13 cellular contexts compared by ENCODE assay signal in the genomic region with DNA sequence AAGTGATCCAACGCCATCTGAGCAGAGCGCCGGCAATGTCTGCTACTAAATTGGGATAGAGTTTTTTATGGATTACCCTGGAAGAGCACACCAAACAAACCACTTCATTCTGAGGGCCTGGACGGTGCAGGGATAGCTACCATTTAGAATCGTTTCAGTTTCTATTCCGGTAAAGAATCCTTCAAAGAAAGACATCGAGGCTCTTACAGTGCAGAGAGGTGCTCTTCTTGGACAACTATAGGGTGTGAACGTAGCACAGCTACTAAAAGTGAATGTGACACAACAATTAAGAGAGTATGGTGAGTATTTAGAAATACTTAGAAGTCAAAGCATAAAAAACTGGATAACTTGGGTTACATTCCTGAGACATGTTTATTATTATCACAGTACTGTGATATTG. TPM values are rescaled to one million over a fixed set of nuclear protein-coding genes. Genes with fewer than 3 reads are reported as not detected.
DNase-seq lines count a peak whose midpoint lies in the region; ATAC-seq and TF ChIP-seq lines count a peak whose summit lies in the region.
"Had no signal": no experiment of that assay in that cellular context is flagged by ENCODE, and none has a peak within 500 bp of the region (broad histone marks: within the 10 kb centered on the region; RNA-seq: fewer than 3 reads in every experiment).

No MANE protein-coding gene starts in this region.

- peak overlapping the region; percentile 65 for H3K4me2 ChIP-seq in GM23248 (ENCODE audit: unreplicated experiment)

- no peak overlapping the region for H2AFZ ChIP-seq in GM23248

- no peaks in the 10 kb centered on the region for H3K9me2 ChIP-seq in GM23248 (ENCODE audit: insufficient read depth)

- H3K27ac ChIP-seq in GM23248, result no peak overlapping the region
- peak overlapping the region; percentile 94 for H3K27ac ChIP-seq in mesodermal cell (ENCODE audit: low read depth, low read length, severe bottlenecking)
- no peak overlapping the region for H3K27ac ChIP-seq in colonic mucosa
- H3K27ac ChIP-seq: 22Rv1, SK-N-MC, suprapubic skin had no signal

- H3K36me3 ChIP-seq in GM23248 (ENCODE audit: low read depth) (no peaks in the 10 kb centered on the region), mesodermal cell (ENCODE audit: control insufficient read depth, insufficient read depth, low read length) (no peaks in the 10 kb centered on the region), colonic mucosa (no peaks in the 10 kb centered on the region)
- H3K36me3 ChIP-seq: suprapubic skin had no signal

- ATAC-seq in activated CD8-positive, alpha-beta T cell treated with anti-CD3 and anti-CD28 coated beads, Interleukin-2, amount 10 ng/mL, durations not matched to agents 7 days and 5 days, result peak; percentile 35
- ATAC-seq in HG03159 (IDR thresholded peaks at IDR 0.05; ENCODE audit: unreplicated experiment), result no peak

- 96 to 97% methylated on average over 8 of the region's 8 CpGs for WGBS in GM23248 (ENCODE audit: low coverage in 1 of 2, low lambda C conversion rate in 2 of 2, missing lambda C conversion rate in 2 of 2), 2 experiments
- WGBS in mesodermal cell (ENCODE audit: insufficient coverage in 2 of 2), 2 experiments, result 93 to 96% methylated on average over 5 of the region's 8 CpGs

- CTCF ChIA-PET in activated CD8-positive, alpha-beta T cell treated with anti-CD3 and anti-CD28 coated beads, Interleukin-2, amount 10 ng/mL, durations not matched to agents 7 days and 5 days (lab: Charles Lee), result interaction anchor here (1.6 to 2.4 kb wide), 2 partner anchors 11 to 17 kb away, joined by 7 to 8 read pairs; no protein-coding TSS in a partner anchor

- H3F3A ChIP-seq in GM23248 (ENCODE audit: insufficient read depth), result peaks cover 9% of the 10 kb centered on the region; the same call in 1 of the 2 replicates

- TF ChIP-seq CTCF in colonic mucosa (IDR thresholded peaks at IDR 0.05), result no peak

- H3K4me1 ChIP-seq in GM23248 (ENCODE audit: insufficient read depth) (peaks cover 49% of the 10 kb centered on the region), mesodermal cell (ENCODE audit: control insufficient read depth, insufficient read depth, low read length, poor library complexity, severe bottlenecking) (peaks cover 47% of the 10 kb centered on the region), colonic mucosa (no peaks in the 10 kb centered on the region)
- H3K4me1 ChIP-seq: suprapubic skin had no signal

- H3K36me3 Mint-ChIP-seq in activated CD8-positive, alpha-beta T cell treated with anti-CD3 and anti-CD28 coated beads, Interleukin-2, amount 10 ng/mL, durations not matched to agents 7 days and 5 days (ENCODE audit: low read depth), result peaks cover 3% of the 10 kb centered on the region

- intact Hi-C loops in colonic mucosa (cut with DNase I), result no loop called here

- H3K27ac Mint-ChIP-seq in activated CD8-positive, alpha-beta T cell treated with anti-CD3 and anti-CD28 coated beads, Interleukin-2, amount 10 ng/mL, durations not matched to agents 7 days and 5 days, result peak overlapping the region; percentile 69

- H3K4me3 ChIP-seq in GM23248 (no peak overlapping the region), mesodermal cell (ENCODE audit: extremely low read depth, insufficient read depth, low read length, poor library complexity, severe bottlenecking) (no peak overlapping the region), colonic mucosa (no peak overlapping the region)
- H3K4me3 ChIP-seq: K562, SK-N-MC, suprapubic skin had no signal

- no peak overlapping the region for H3K9ac ChIP-seq in GM23248
- no peak overlapping the region for H3K9ac ChIP-seq in colonic mucosa (ENCODE audit: low read depth in 2 of 2, low read length in 2 of 2)

- H3K4me1 Mint-ChIP-seq in activated CD8-positive, alpha-beta T cell treated with anti-CD3 and anti-CD28 coated beads, Interleukin-2, amount 10 ng/mL, durations not matched to agents 7 days and 5 days (ENCODE audit: low read depth), result peaks cover 67% of the 10 kb centered on the region

- H3K9me3 ChIP-seq in GM23248 (ENCODE audit: low read depth) (no peaks in the 10 kb centered on the region), mesodermal cell (ENCODE audit: control insufficient read depth, low read length) (no peaks in the 10 kb centered on the region), colonic mucosa (no peaks in the 10 kb centered on the region)
- H3K9me3 ChIP-seq: suprapubic skin had no signal

- no peaks in the 10 kb centered on the region for H3K27me3 ChIP-seq in GM23248 (replicated peaks; ENCODE audit: insufficient read depth)
- no peaks in the 10 kb centered on the region for H3K27me3 ChIP-seq in colonic mucosa
- H3K27me3 ChIP-seq: suprapubic skin had no signal

- DNase-seq in NCI-H2029 treated with DMSO at 0.1 percent for 48 hours (lab: John Stamatoyannopoulos, UW), result peak; percentile 29
- DNase-seq in NCI-H2029 (lab: John Stamatoyannopoulos, UW), result no peak
- DNase-seq in GM23248, result no peak
- peak; percentile 13 for DNase-seq in activated CD8-positive, alpha-beta T cell treated with anti-CD3 and anti-CD28 coated beads, Interleukin-2, amount 10 ng/mL, durations not matched to agents 7 days and 5 days
- no peak for DNase-seq in Ammon's horn (ENCODE audit: low spot score)
- no peak for DNase-seq in colonic mucosa
- DNase-seq: NCI-H1105 had no signal

- peaks cover under 1% of the 10 kb centered on the region for H3K9me3 Mint-ChIP-seq in activated CD8-positive, alpha-beta T cell treated with anti-CD3 and anti-CD28 coated beads, Interleukin-2, amount 10 ng/mL, durations not matched to agents 7 days and 5 days (ENCODE audit: insufficient read depth)

- H4K20me1 ChIP-seq in GM23248 (ENCODE audit: insufficient read depth), result no peaks in the 10 kb centered on the region

- H3K27me3 Mint-ChIP-seq in activated CD8-positive, alpha-beta T cell treated with anti-CD3 and anti-CD28 coated beads, Interleukin-2, amount 10 ng/mL, durations not matched to agents 7 days and 5 days (ENCODE audit: low read depth), result no peaks in the 10 kb centered on the region

- H3K4me3 Mint-ChIP-seq in activated CD8-positive, alpha-beta T cell treated with anti-CD3 and anti-CD28 coated beads, Interleukin-2, amount 10 ng/mL, durations not matched to agents 7 days and 5 days, result no peak overlapping the region

- in situ Hi-C loops in GM23248 (cut with MboI), result no loop called here

- POLR2A ChIA-PET in activated CD8-positive, alpha-beta T cell treated with anti-CD3 and anti-CD28 coated beads, Interleukin-2, amount 10 ng/mL, durations not matched to agents 7 days and 5 days (lab: Charles Lee), result interaction anchor here (0.8 to 1.3 kb wide), 3 partner anchors 11 to 15 kb away, joined by 3 to 12 read pairs (median 4); a partner anchor contains a TSS

- no peaks in the 10 kb centered on the region for H3K79me2 ChIP-seq in GM23248 (ENCODE audit: insufficient read depth)

RNA-seq across cellular contexts. Expression of a gene that starts 16.1 kb away (rescaled TPM):
- 1.7 and 2.0 TPM in 2 replicates for total RNA-seq in GM23248 (2014; rRNA removed; shearing (Covaris generic))
- polyA plus RNA-seq in GM23248 (2016; fragmentation: Nextera tagmentation; extraction: Ambion mirVana), result 6.6 and 7.2 TPM in 2 replicates
- total RNA-seq in activated CD8-positive, alpha-beta T cell treated with anti-CD3 and anti-CD28 coated beads, Interleukin-2, amount 10 ng/mL, durations not matched to agents 7 days and 5 days, result 10 to 100 TPM; 10.8 to 11.8 TPM
- polyA plus RNA-seq in mesodermal cell (2013, experiment 1 of 2), result 2.7 TPM
- 1.1 TPM for polyA plus RNA-seq in mesodermal cell (2013, experiment 2 of 2)
- 1 to 10 TPM; 1.9 to 3.3 TPM for total RNA-seq in colonic mucosa

Comparison
In these comparisons a context has a peak if more than half of its experiments do, and no peak if none do; other contexts are left out.
1. DNase-seq: peak in NCI-H2029 treated with DMSO at 0.1 percent for 48 hours (single experiment) and activated CD8-positive, alpha-beta T cell treated with anti-CD3 and anti-CD28 coated beads, Interleukin-2, amount 10 ng/mL, durations not matched to agents 7 days and 5 days (single experiment); none in NCI-H2029 (single experiment), GM23248 (single experiment), Ammon's horn (single experiment) and colonic mucosa (single experiment).